Comparison of ENCODE assay signal across 24 cellular contexts in the genomic region with DNA sequence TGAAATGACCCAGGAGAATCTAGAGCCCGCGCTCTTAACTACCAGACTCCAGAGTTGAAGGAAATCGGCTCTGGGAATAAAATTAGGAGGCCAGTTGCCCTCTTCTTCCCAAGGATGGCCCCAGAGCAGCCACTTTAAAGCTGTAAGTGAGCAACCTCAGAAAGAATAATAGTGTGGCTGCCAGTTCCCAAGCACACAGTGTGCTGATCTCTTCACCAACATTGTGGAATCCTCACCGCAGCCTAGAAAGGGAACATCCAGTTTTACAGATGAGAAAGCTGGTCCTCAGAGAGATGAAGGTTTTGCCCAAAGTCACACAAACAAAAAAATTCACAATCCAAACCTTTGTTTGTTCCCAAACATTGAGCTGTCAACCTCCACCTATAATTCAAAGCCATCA.
"Had no signal": no experiment of that assay in that cellular context is flagged by ENCODE, and none has a peak within 500 bp of the region (broad histone marks: within the 10 kb centered on the region; RNA-seq: fewer than 3 reads in every experiment).

No MANE protein-coding gene starts in this region.

- H3K4me3 ChIP-seq: stomach, suprapubic skin, thoracic aorta, thyroid gland, tibial artery, tibial nerve, transverse colon, upper lobe of left lung, upper lobe of right lung, uterus, vagina had no signal

- ATAC-seq: stimulated activated effector memory CD8-positive, alpha-beta T cell treated with anti-CD3 and anti-CD28 coated beads, Interleukin-12 subunit alpha, Interleukin-12 subunit beta, amount 100 ng/mL, for 72 hours; stimulated activated naive B cell treated with anti-CD40 and anti-IgM and Interleukin-4, amounts not matched to agents 10 μg/mL and 1 μg/mL and 100 μg/mL, for 72 hours; stimulated activated naive CD8-positive, alpha-beta T cell treated with anti-CD3 and anti-CD28 coated beads, Interleukin-15, amount 100 ng/mL, for 72 hours; stimulated activated naive CD8-positive, alpha-beta T cell treated with anti-CD3 and anti-CD28 coated beads, Interleukin-15, Interleukin-2, amounts not matched to agents 100 U/mL and 50 U/mL, for 24 hours; upper lobe of right lung had no signal

- H3K4me1 ChIP-seq: thyroid gland, tibial artery, upper lobe of left lung, upper lobe of right lung, uterus had no signal

- H3K36me3 ChIP-seq: stomach, suprapubic skin, thoracic aorta, thyroid gland, tibial artery, tibial nerve, transverse colon, upper lobe of left lung, upper lobe of right lung, uterus, vagina had no signal

- H3K27me3 ChIP-seq: thyroid gland, tibial nerve, transverse colon, upper lobe of left lung, upper lobe of right lung, uterus, vagina had no signal

- H3K27ac ChIP-seq: stomach, suprapubic skin, thoracic aorta, thyroid gland, tibial artery, transverse colon, upper lobe of left lung, upper lobe of right lung, uterus, vagina had no signal

- H3K9me3 ChIP-seq: stomach, suprapubic skin, thoracic aorta, thyroid gland, tibial artery, tibial nerve, transverse colon, upper lobe of left lung, upper lobe of right lung, uterus, vagina had no signal

- DNase-seq: stimulated activated CD4-positive, alpha-beta T cell treated with anti-CD3 and anti-CD28 coated beads, Interleukin-2, amount 100 ng/mL, for 48 hours; stimulated activated CD4-positive, alpha-beta T cell treated with anti-CD3 and anti-CD28 coated beads, Interleukin-4, amount 100 ng/mL, for 1 hour; stimulated activated CD4-positive, alpha-beta T cell treated with anti-CD3 and anti-CD28 coated beads, Interleukin-4, amount 100 ng/mL, for 24 hours; stimulated activated CD4-positive, alpha-beta T cell treated with anti-CD3 and anti-CD28 coated beads, Interleukin-4, amount 100 ng/mL, for 4 hours; stimulated activated CD8-positive, alpha-beta memory T cell treated with anti-CD3 and anti-CD28 coated beads, Interleukin-4, amount 100 ng/mL, for 48 hours; stimulated activated naive B cell treated with anti-CD40 and anti-IgM and Interleukin-4, amounts not matched to agents 10 μg/mL and 1 μg/mL and 100 μg/mL, for 72 hours; stimulated activated naive CD4-positive, alpha-beta T cell; stimulated activated naive CD4-positive, alpha-beta T cell treated with Interleukin-2 at 50 U/mL for 16 hours; stimulated activated naive CD8-positive, alpha-beta T cell treated with anti-CD3 and anti-CD28 coated beads, Interleukin-15, amount 100 ng/mL, for 72 hours; stimulated activated naive CD8-positive, alpha-beta T cell treated with anti-CD3 and anti-CD28 coated beads, Interleukin-15, Interleukin-2, amounts not matched to agents 100 U/mL and 50 U/mL, for 24 hours; stomach; substantia nigra; thyroid gland; tibial artery; transverse colon; trophoblast cell; upper lobe of left lung; upper lobe of right lung; uterus had no signal
